20 cellular contexts compared by ENCODE assay signal in the genomic region with DNA sequence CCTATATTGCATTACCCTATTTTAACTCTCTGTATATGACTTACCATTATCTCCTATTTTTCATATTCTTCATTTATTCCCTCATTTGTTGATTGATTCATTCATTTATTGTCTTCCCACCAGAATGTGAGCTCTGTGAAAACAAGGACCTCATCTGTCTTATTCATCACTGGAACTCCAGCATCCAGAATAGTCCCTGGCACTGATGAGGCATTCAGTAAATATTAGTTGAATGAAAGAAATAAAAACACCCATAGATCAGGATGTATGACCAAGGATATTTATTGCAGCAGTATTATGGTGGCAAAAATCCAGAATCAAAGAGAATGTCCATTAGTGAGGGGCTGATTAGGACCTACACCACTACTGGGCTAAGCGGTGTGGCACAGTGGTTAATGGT.
"Had no signal": no experiment of that assay in that cellular context is flagged by ENCODE, and none has a peak within 500 bp of the region (broad histone marks: within the 10 kb centered on the region; RNA-seq: fewer than 3 reads in every experiment).

No MANE protein-coding gene starts in this region.

- H3K9me3 ChIP-seq: MG63, Peyer's patch had no signal

- H3K27me3 ChIP-seq: MG63, Peyer's patch, SJCRH30 had no signal

- DNase-seq: Karpas-422, KG1, MG63, NCI-H1092 treated with DMSO at 0.1 percent for 48 hours, NCI-H1436, NCI-H187, NCI-H2029, NCI-H2081 treated with DMSO at 0.1 percent for 48 hours, NCI-H2171, NCI-H226, NCI-H446, NCI-H510A, NCI-H524 treated with DMSO at 0.1 percent for 48 hours, NCI-H69, NCI-H774, Peyer's patch, SHP77 treated with DMSO at 0.1 percent for 48 hours, SJCRH30 had no signal

- H3K27ac ChIP-seq: Peyer's patch, SJCRH30 had no signal

- ATAC-seq: Right ventricle myocardium inferior, SK-N-SH treated with all-trans-retinoic acid at 6 μM for 48 hours had no signal

- H3K36me3 ChIP-seq: MG63, Peyer's patch, SJCRH30 had no signal

- H3K4me3 ChIP-seq: MG63, Peyer's patch, SJCRH30 had no signal
